8 cellular contexts compared by ENCODE assay signal in genomic region chr11:57741132-57742086, GRCh38. TPM values are rescaled to one million over a fixed set of nuclear protein-coding genes. Genes with fewer than 3 reads are reported as not detected.
A peak's percentile ranks its signal among the peaks of the same experiment; 100 is the strongest.
DNase-seq lines count a peak whose midpoint lies in the region; ATAC-seq and TF ChIP-seq lines count a peak whose summit lies in the region.

A gene with protein sequence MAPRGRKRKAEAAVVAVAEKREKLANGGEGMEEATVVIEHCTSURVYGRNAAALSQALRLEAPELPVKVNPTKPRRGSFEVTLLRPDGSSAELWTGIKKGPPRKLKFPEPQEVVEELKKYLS (plus strand): TSS chr11:57741491. CDS start chr11:57741596, 105 bp downstream.

- no peaks in the 10 kb centered on the region for H3K27me3 ChIP-seq in testis

- H3K4me3 ChIP-seq in GM08714 (ENCODE audit: low read length) (peak within 1 kb of the TSS; percentile 71), testis (peak within 1 kb of the TSS; percentile 73 to 87)

- no peaks in the 10 kb centered on the region for H3K36me3 ChIP-seq in testis (ENCODE audit: low read depth, missing control alignments)

- no peaks in the 10 kb centered on the region for H3K9me3 ChIP-seq in testis

- TF ChIP-seq POLR2A in testis (IDR thresholded peaks at IDR 0.05), result no peak

- H3K4me1 Mint-ChIP-seq in activated naive CD8-positive, alpha-beta T cell (ENCODE audit: low read depth), result peaks cover 45% of the 10 kb centered on the region

- ATAC-seq in HG02610 (IDR thresholded peaks at IDR 0.05; ENCODE audit: unreplicated experiment) (peak; percentile 96), omental fat pad (ENCODE audit: low FRiP score) (peak; percentile 99)

- intact Hi-C loops in testis (cut with DNase I; ENCODE audit: low total_unique reads), result loop anchor here (10.0 kb wide), 1 partner anchor 63 kb away; no protein-coding TSS in a partner anchor

- H3K27ac ChIP-seq in testis, result peak within 1 kb of the TSS; percentile 89 to 91

- peaks cover 14% of the 10 kb centered on the region for H3K36me3 Mint-ChIP-seq in activated naive CD8-positive, alpha-beta T cell

- peak within 1 kb of the TSS; percentile 99 for H3K27ac Mint-ChIP-seq in activated naive CD8-positive, alpha-beta T cell

- DNase-seq in NCI-H1092 treated with DMSO at 0.1 percent for 48 hours (lab: John Stamatoyannopoulos, UW), result peak; percentile 99
- peak; percentile 97 for DNase-seq in SKM-1 (lab: John Stamatoyannopoulos, UW; ENCODE audit: unreplicated experiment)
- DNase-seq in glomerular visceral epithelial cell (ENCODE audit: extremely low spot score), result peak; percentile 97
- DNase-seq in omental fat pad (ENCODE audit: low spot score), result peak; percentile 72
- DNase-seq in testis, result peak; percentile 97

- 1 to 4% methylated on average over 41 to 75 of the region's 75 CpGs for WGBS in testis, 2 donors

- H3K4me1 ChIP-seq in testis, result peaks cover 11% of the 10 kb centered on the region

- H3K27me3 Mint-ChIP-seq in activated naive CD8-positive, alpha-beta T cell, result no peaks in the 10 kb centered on the region

- TF ChIP-seq CTCF in omental fat pad (IDR thresholded peaks at IDR 0.05) (no peak), testis (IDR thresholded peaks at IDR 0.05) (no peak)

- H3K4me3 Mint-ChIP-seq in activated naive CD8-positive, alpha-beta T cell, result peak within 1 kb of the TSS; percentile 100

- H3K9me3 Mint-ChIP-seq in activated naive CD8-positive, alpha-beta T cell (ENCODE audit: low read depth), result no peaks in the 10 kb centered on the region

RNA-seq across cellular contexts. Expression of the gene that starts here (rescaled TPM):
- 100 to 1,000 TPM; 101 to 123 (median 113) TPM for total RNA-seq in omental fat pad
- 100 to 1,000 TPM; 157 to 222 TPM for total RNA-seq in testis
- 71.3 TPM for polyA plus RNA-seq in testis (ENCODE audit: insufficient read depth, low read depth, low replicate concordance)

Comparison
In these comparisons a context has a peak if more than half of its experiments do, and no peak if none do; other contexts are left out.
1. Peak in every context shown above with its lines: DNase-seq, ATAC-seq, H3K4me3 ChIP-seq and H3K27ac ChIP-seq.